8 cellular contexts compared by ENCODE assay signal in the genomic region with DNA sequence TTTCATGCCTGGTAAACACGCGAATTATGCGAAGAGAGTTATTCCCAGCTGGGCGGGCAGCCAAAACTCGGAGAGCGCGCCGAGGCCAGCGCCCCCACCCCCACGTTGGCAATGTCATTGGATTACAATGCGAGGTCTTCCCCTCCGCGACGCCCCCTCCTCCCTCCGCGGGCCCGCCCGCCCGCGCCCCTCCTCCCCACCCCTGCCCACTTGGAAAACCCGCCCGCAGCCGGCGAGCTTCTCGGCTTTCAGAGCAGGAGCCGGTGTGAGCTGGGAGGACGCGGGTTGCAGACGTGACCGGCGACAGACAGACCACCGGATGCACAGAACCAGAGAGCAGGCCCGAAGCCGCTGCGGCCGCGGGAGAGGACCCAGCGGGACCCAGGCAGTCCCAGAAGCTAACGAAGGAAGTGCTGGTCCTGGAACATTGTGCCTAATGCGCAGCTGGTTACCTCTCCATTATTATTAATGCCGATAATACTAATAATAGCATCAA.
DNase-seq lines count a peak whose midpoint lies in the region; ATAC-seq lines count a peak whose summit lies in the region.

No MANE protein-coding gene starts in this region.

- DNase-seq in EH (ENCODE audit: low read depth) = peak; percentile 45
- peak; percentile 11 for DNase-seq in NCI-H128 (lab: John Stamatoyannopoulos, UW; ENCODE audit: unreplicated experiment)
- DNase-seq in effector memory CD4-positive, alpha-beta T cell = no peak
- DNase-seq in retina = peak; percentile 64
- DNase-seq in foreskin melanocyte = no peak

- no peak overlapping the region for H3K27ac ChIP-seq in effector memory CD4-positive, alpha-beta T cell (ENCODE audit: insufficient read depth, low read length, poor library complexity, severe bottlenecking)

- peaks cover 44% of the 10 kb centered on the region for H3K27me3 ChIP-seq in effector memory CD4-positive, alpha-beta T cell (replicated peaks; ENCODE audit: control insufficient read depth, insufficient read depth, low read length, poor library complexity, severe bottlenecking)

- H3K9me3 ChIP-seq in effector memory CD4-positive, alpha-beta T cell (ENCODE audit: control insufficient read depth, low read length) = no peaks in the 10 kb centered on the region

- peak overlapping the region; percentile 25 for H3K4me3 ChIP-seq in effector memory CD4-positive, alpha-beta T cell (ENCODE audit: insufficient read depth, low read depth, low read length, poor library complexity, severe bottlenecking)

- H3K36me3 ChIP-seq in effector memory CD4-positive, alpha-beta T cell (ENCODE audit: control insufficient read depth, insufficient read depth, low read length) = no peaks in the 10 kb centered on the region

- H3K4me1 ChIP-seq in effector memory CD4-positive, alpha-beta T cell (ENCODE audit: control insufficient read depth, insufficient read depth, low read length, poor library complexity, severe bottlenecking) = peaks cover 25% of the 10 kb centered on the region

- ATAC-seq in HG03442 (IDR thresholded peaks at IDR 0.05; ENCODE audit: unreplicated experiment) = no peak
- ATAC-seq in HG02759 (IDR thresholded peaks at IDR 0.05; ENCODE audit: unreplicated experiment) = no peak
- no peak for ATAC-seq in HG03159 (IDR thresholded peaks at IDR 0.05; ENCODE audit: unreplicated experiment)

Comparison
In these comparisons a context has a peak if more than half of its experiments do, and no peak if none do; other contexts are left out.
1. DNase-seq: peak in EH (single experiment), NCI-H128 (single experiment) and retina (single experiment); none in effector memory CD4-positive, alpha-beta T cell (0 of 3) and foreskin melanocyte (single experiment).